15 cellular contexts compared by ENCODE assay signal in genomic region chr7:92025260-92025659, GRCh38.
A peak's percentile ranks its signal among the peaks of the same experiment; 100 is the strongest.
DNase-seq lines count a peak whose midpoint lies in the region; ATAC-seq and TF ChIP-seq lines count a peak whose summit lies in the region.
"Had no signal": no experiment of that assay in that cellular context is flagged by ENCODE, and none has a peak within 500 bp of the region (broad histone marks: within the 10 kb centered on the region; RNA-seq: fewer than 3 reads in every experiment).

No MANE protein-coding gene starts in this region.

- no peak overlapping the region for H3K4me3 ChIP-seq in choroid plexus epithelial cell (ENCODE audit: low read depth, low read length)
- H3K4me3 ChIP-seq: BLaER1 had no signal

- peak; percentile 78 for DNase-seq in AG08396 (ENCODE audit: low spot score)
- peak; percentile 43 for DNase-seq in NCI-H226
- DNase-seq in choroid plexus epithelial cell (ENCODE audit: low read depth), result peak; percentile 64
- DNase-seq in kidney tubule cell (ENCODE audit: low spot score), result peak; percentile 77
- no peak for DNase-seq in DMS79 treated with DMSO at 0.1 percent for 48 hours (lab: John Stamatoyannopoulos, UW)
- DNase-seq in occipital lobe (lab: John Stamatoyannopoulos, UW), result no peak
- no peak for DNase-seq in SIG-M5 treated with dmso at 0.1 percent for 504 hours (lab: John Stamatoyannopoulos, UW; ENCODE audit: unreplicated experiment)
- DNase-seq: activated B cell treated with CpG ODN at 0.5 μM for 24 hours; activated CD8-positive, alpha-beta memory T cell treated with anti-CD3 and anti-CD28 coated beads, Interleukin-2, amount 50 U/mL, for 4 hours; activated naive CD8-positive, alpha-beta T cell treated with anti-CD3 and anti-CD28 coated beads, Interleukin-2, amount 10 ng/mL, durations not matched to agents 7 days and 5 days; effector CD4-positive, alpha-beta T cell; hippocampal formation; NCI-H1930 had no signal

- TF ChIP-seq CTCF in choroid plexus epithelial cell (conservative IDR thresholded peaks at IDR 0.05; ENCODE audit: low read depth, low read length), result no peak

- ATAC-seq in HG03571 (IDR thresholded peaks at IDR 0.05; ENCODE audit: unreplicated experiment), result no peak

Comparison
In these comparisons a context has a peak if more than half of its experiments do, and no peak if none do; other contexts are left out.
1. DNase-seq: peak in AG08396 (single experiment), NCI-H226 (single experiment), choroid plexus epithelial cell (single experiment) and kidney tubule cell (single experiment); none in DMS79 treated with DMSO at 0.1 percent for 48 hours (single experiment), occipital lobe (single experiment) and SIG-M5 treated with dmso at 0.1 percent for 504 hours (single experiment).